Comparison of ENCODE assay signal across 10 cellular contexts in genomic region chr18:7565677-7566076, GRCh38. TPM values are rescaled to one million over a fixed set of nuclear protein-coding genes. Genes with fewer than 3 reads are reported as not detected.
DNase-seq lines count a peak whose midpoint lies in the region; TF ChIP-seq lines count a peak whose summit lies in the region.
"Had no signal": no experiment of that assay in that cellular context is flagged by ENCODE, and none has a peak within 500 bp of the region (broad histone marks: within the 10 kb centered on the region; RNA-seq: fewer than 3 reads in every experiment).

No MANE protein-coding gene starts in this region.

- H3K36me3 Mint-ChIP-seq in Calu3 (ENCODE audit: insufficient read depth, unreplicated experiment) (peaks cover 24% of the 10 kb centered on the region), immature natural killer cell (no peaks in the 10 kb centered on the region)
- H3K36me3 Mint-ChIP-seq in activated T-helper 2 cell treated with anti-CD3 and anti-CD28 coated beads, Interferon-gamma antibody, Interleukin-2, Interleukin-4, amounts not matched to agents 10 μg/mL and 5 μg/mL and 100 μg/mL, durations not matched to agents 14 hours and 24 hours and 36 hours (ENCODE audit: low read depth), result no peaks in the 10 kb centered on the region
- H3K36me3 Mint-ChIP-seq: stimulated activated effector memory CD8-positive, alpha-beta T cell treated with anti-CD3 and anti-CD28 coated beads, Interleukin-12 subunit alpha, Interleukin-12 subunit beta, amount 100 ng/mL, for 72 hours had no signal

- DNase-seq in Calu3 (no peak), immature natural killer cell (no peak), DMS153 treated with DMSO at 0.1 percent for 48 hours (lab: John Stamatoyannopoulos, UW; ENCODE audit: unreplicated experiment) (no peak), islet precursor cell (no peak)
- DNase-seq in activated T-helper 2 cell treated with anti-CD3 and anti-CD28 coated beads, Interferon-gamma antibody, Interleukin-2, Interleukin-4, amounts not matched to agents 10 μg/mL and 5 μg/mL and 100 μg/mL, durations not matched to agents 14 hours and 24 hours and 36 hours (ENCODE audit: low spot score), result no peak
- DNase-seq in effector CD4-positive, alpha-beta T cell, result no peak
- no peak for DNase-seq in activated CD4-positive, CD25-positive, alpha-beta regulatory T cell treated with anti-CD3 and anti-CD28 coated beads, Interleukin-2, amount 50 U/mL, for 72 hours
- DNase-seq: NCI-H1436 treated with DMSO at 0.1 percent for 48 hours had no signal

- H3K27ac Mint-ChIP-seq in Calu3 (ENCODE audit: unreplicated experiment) (no peak overlapping the region), immature natural killer cell (no peak overlapping the region)
- H3K27ac Mint-ChIP-seq in activated T-helper 2 cell treated with anti-CD3 and anti-CD28 coated beads, Interferon-gamma antibody, Interleukin-2, Interleukin-4, amounts not matched to agents 10 μg/mL and 5 μg/mL and 100 μg/mL, durations not matched to agents 14 hours and 24 hours and 36 hours, result no peak overlapping the region
- H3K27ac Mint-ChIP-seq: stimulated activated effector memory CD8-positive, alpha-beta T cell treated with anti-CD3 and anti-CD28 coated beads, Interleukin-12 subunit alpha, Interleukin-12 subunit beta, amount 100 ng/mL, for 72 hours had no signal

- H3K27me3 Mint-ChIP-seq in Calu3 (ENCODE audit: unreplicated experiment) (no peaks in the 10 kb centered on the region), immature natural killer cell (ENCODE audit: low read depth in 3 of 3) (peaks cover 13 to 22% (median 14%) of the 10 kb centered on the region in 3 donors)
- H3K27me3 Mint-ChIP-seq in activated T-helper 2 cell treated with anti-CD3 and anti-CD28 coated beads, Interferon-gamma antibody, Interleukin-2, Interleukin-4, amounts not matched to agents 10 μg/mL and 5 μg/mL and 100 μg/mL, durations not matched to agents 14 hours and 24 hours and 36 hours (ENCODE audit: low read depth), result peaks cover 47% of the 10 kb centered on the region

- H3K4me3 Mint-ChIP-seq in Calu3 (ENCODE audit: low read depth, unreplicated experiment) (peak overlapping the region; percentile 78), immature natural killer cell (peak overlapping the region; percentile 7 to 74 (median 68))
- peak overlapping the region; percentile 5 for H3K4me3 Mint-ChIP-seq in activated T-helper 2 cell treated with anti-CD3 and anti-CD28 coated beads, Interferon-gamma antibody, Interleukin-2, Interleukin-4, amounts not matched to agents 10 μg/mL and 5 μg/mL and 100 μg/mL, durations not matched to agents 14 hours and 24 hours and 36 hours (ENCODE audit: low read depth)
- H3K4me3 Mint-ChIP-seq: stimulated activated effector memory CD8-positive, alpha-beta T cell treated with anti-CD3 and anti-CD28 coated beads, Interleukin-12 subunit alpha, Interleukin-12 subunit beta, amount 100 ng/mL, for 72 hours had no signal

- peak overlapping the region in 12 of 21 experiments; percentile 80 to 95 (median 90) for H3K27ac ChIP-seq in skin epidermis

- intact Hi-C loops in Calu3 (cut with micrococcal nuclease; ENCODE audit: unreplicated experiment), result loop anchor here (2.0 to 10.0 kb wide), 4 partner anchors 53 to 919 kb away; no protein-coding TSS in a partner anchor
- intact Hi-C loops in activated T-helper 2 cell treated with anti-CD3 and anti-CD28 coated beads, Interferon-gamma antibody, Interleukin-2, Interleukin-4, amounts not matched to agents 10 μg/mL and 5 μg/mL and 100 μg/mL, durations not matched to agents 14 hours and 24 hours and 36 hours (cut with micrococcal nuclease), result loop anchor here (5.0 kb wide), 1 partner anchor 482 kb away; no protein-coding TSS in a partner anchor

- H3K4me1 Mint-ChIP-seq in Calu3 (ENCODE audit: low read depth, unreplicated experiment) (peaks cover 36% of the 10 kb centered on the region), immature natural killer cell (peaks cover 9 to 24% of the 10 kb centered on the region in 2 donors)
- H3K4me1 Mint-ChIP-seq in activated T-helper 2 cell treated with anti-CD3 and anti-CD28 coated beads, Interferon-gamma antibody, Interleukin-2, Interleukin-4, amounts not matched to agents 10 μg/mL and 5 μg/mL and 100 μg/mL, durations not matched to agents 14 hours and 24 hours and 36 hours (ENCODE audit: low read depth), result no peaks in the 10 kb centered on the region
- H3K4me1 Mint-ChIP-seq: stimulated activated effector memory CD8-positive, alpha-beta T cell treated with anti-CD3 and anti-CD28 coated beads, Interleukin-12 subunit alpha, Interleukin-12 subunit beta, amount 100 ng/mL, for 72 hours had no signal

- no peak for TF ChIP-seq CTCF in Calu3 (IDR thresholded peaks at IDR 0.05; ENCODE audit: unreplicated experiment)

- BruUV-seq in Calu3 (replicated peaks; lab: Mats Ljungman, UMichigan), result no TSS peak

- peak overlapping the region in 1 of 7 experiments; percentile 79 for H3K4me3 ChIP-seq in skin epidermis

- no peaks in the 10 kb centered on the region for H3K9me3 Mint-ChIP-seq in Calu3 (ENCODE audit: low read depth, unreplicated experiment)
- peaks cover 3% of the 10 kb centered on the region for H3K9me3 Mint-ChIP-seq in activated T-helper 2 cell treated with anti-CD3 and anti-CD28 coated beads, Interferon-gamma antibody, Interleukin-2, Interleukin-4, amounts not matched to agents 10 μg/mL and 5 μg/mL and 100 μg/mL, durations not matched to agents 14 hours and 24 hours and 36 hours
- peaks cover 0 to 5% (median 0%) of the 10 kb centered on the region in 6 donors for H3K9me3 Mint-ChIP-seq in immature natural killer cell
- H3K9me3 Mint-ChIP-seq: stimulated activated effector memory CD8-positive, alpha-beta T cell treated with anti-CD3 and anti-CD28 coated beads, Interleukin-12 subunit alpha, Interleukin-12 subunit beta, amount 100 ng/mL, for 72 hours had no signal

- CTCF ChIA-PET in Calu3 (lab: Charles Lee), result interaction anchor here (0.9 to 3.3 kb wide), 3 partner anchors 39 to 293 kb away, joined by 3 to 31 read pairs (median 30); no protein-coding TSS in a partner anchor

RNA-seq across cellular contexts. Expression of gene PTPRM, which starts 1.4 kb away (rescaled TPM):
- total RNA-seq in Calu3 (2022), result 42.3 and 48.5 TPM in 2 replicates
- total RNA-seq in activated T-helper 2 cell treated with anti-CD3 and anti-CD28 coated beads, Interferon-gamma antibody, Interleukin-2, Interleukin-4, amounts not matched to agents 10 μg/mL and 5 μg/mL and 100 μg/mL, durations not matched to agents 14 hours and 24 hours and 36 hours, result 4.5 and 5.6 TPM in 2 replicates
- polyA plus RNA-seq in immature natural killer cell, result 1 to 10 TPM; 1.3 to 9.7 (median 3.2) TPM

Comparison
In these comparisons a context has a peak if more than half of its experiments do, and no peak if none do; other contexts are left out.
1. H3K4me3 Mint-ChIP-seq: peak in every context shown above with its lines; median percentile 78 in Calu3; 68 in immature natural killer cell; 5 in activated T-helper 2 cell treated with anti-CD3 and anti-CD28 coated beads, Interferon-gamma antibody, Interleukin-2, Interleukin-4, amounts not matched to agents 10 μg/mL and 5 μg/mL and 100 μg/mL, durations not matched to agents 14 hours and 24 hours and 36 hours.